Comparison of ENCODE assay signal across 23 cellular contexts in genomic region chr19:45975296-45975695, GRCh38. TPM values are rescaled to one million over a fixed set of nuclear protein-coding genes. Genes with fewer than 3 reads are reported as not detected.
"Had no signal": no experiment of that assay in that cellular context is flagged by ENCODE, and none has a peak within 500 bp of the region (broad histone marks: within the 10 kb centered on the region; RNA-seq: fewer than 3 reads in every experiment).

No MANE protein-coding gene starts in this region.

- H3K27me3 ChIP-seq: vagina had no signal

- H3K27ac ChIP-seq: coronary artery, foreskin keratinocyte, transverse colon, vagina, VCaP had no signal

- H3K4me1 ChIP-seq: foreskin keratinocyte, vagina had no signal

- H3K4me3 ChIP-seq: coronary artery, transverse colon, vagina had no signal

- H3K9me3 Mint-ChIP-seq: activated CD4-positive, alpha-beta memory T cell treated with anti-CD3 and anti-CD28 coated beads for 36 hours; activated naive CD4-positive, alpha-beta T cell treated with anti-CD3 and anti-CD28 coated beads, Interleukin-2, amount 50 U/mL, for 24 hours; activated T-cell treated with anti-CD3 and anti-CD28 coated beads, Interleukin-2, amount 50 U/mL, for 4 hours; natural killer cell had no signal

- H3K4me3 Mint-ChIP-seq: activated CD4-positive, alpha-beta memory T cell treated with anti-CD3 and anti-CD28 coated beads for 36 hours; activated naive CD4-positive, alpha-beta T cell treated with anti-CD3 and anti-CD28 coated beads, Interleukin-2, amount 50 U/mL, for 24 hours; activated T-cell treated with anti-CD3 and anti-CD28 coated beads, Interleukin-2, amount 50 U/mL, for 4 hours; natural killer cell had no signal

- H3K27ac Mint-ChIP-seq: activated CD4-positive, alpha-beta memory T cell treated with anti-CD3 and anti-CD28 coated beads for 36 hours; activated naive CD4-positive, alpha-beta T cell treated with anti-CD3 and anti-CD28 coated beads, Interleukin-2, amount 50 U/mL, for 24 hours; natural killer cell; progenitor cell of endocrine pancreas had no signal

- H3K9me3 ChIP-seq: transverse colon, vagina had no signal

- H3K36me3 ChIP-seq: transverse colon, vagina had no signal

- DNase-seq: activated CD4-positive, alpha-beta memory T cell treated with anti-CD3 and anti-CD28 coated beads for 36 hours; activated effector memory CD4-positive, alpha-beta T cell treated with Interleukin-2 at 50 U/mL for 16 hours; activated T-cell treated with anti-CD3 and anti-CD28 coated beads, Interleukin-2, amount 50 U/mL, for 4 hours; central memory CD4-positive, alpha-beta T cell; effector CD8-positive, alpha-beta T cell; foreskin keratinocyte; head of caudate nucleus; kidney glomerular epithelial cell; mesendoderm; natural killer cell; right cardiac atrium; small intestine; stimulated activated CD4-positive, alpha-beta T cell treated with anti-CD3 and anti-CD28 coated beads, Interleukin-4, amount 100 ng/mL, for 24 hours; stimulated activated naive CD4-positive, alpha-beta T cell treated with Interleukin-2 at 50 U/mL for 16 hours; substantia nigra; transverse colon had no signal

- H3K36me3 Mint-ChIP-seq: activated CD4-positive, alpha-beta memory T cell treated with anti-CD3 and anti-CD28 coated beads for 36 hours; activated naive CD4-positive, alpha-beta T cell treated with anti-CD3 and anti-CD28 coated beads, Interleukin-2, amount 50 U/mL, for 24 hours; natural killer cell had no signal

RNA-seq across cellular contexts. Expression of gene NOVA2, which starts 1.6 kb away (rescaled TPM):
- total RNA-seq: activated CD4-positive, alpha-beta memory T cell treated with anti-CD3 and anti-CD28 coated beads for 36 hours; activated T-cell treated with anti-CD3 and anti-CD28 coated beads, Interleukin-2, amount 50 U/mL, for 4 hours; foreskin keratinocyte; natural killer cell had no signal

RNA-seq across cellular contexts. Expression of gene PGLYRP1, which starts 47.6 kb away (rescaled TPM):
- total RNA-seq: activated CD4-positive, alpha-beta memory T cell treated with anti-CD3 and anti-CD28 coated beads for 36 hours; activated T-cell treated with anti-CD3 and anti-CD28 coated beads, Interleukin-2, amount 50 U/mL, for 4 hours; foreskin keratinocyte; lower leg skin; omental fat pad; progenitor cell of endocrine pancreas; right cardiac atrium; transverse colon; vagina had no signal
